18 cellular contexts compared by ENCODE assay signal in the genomic region with DNA sequence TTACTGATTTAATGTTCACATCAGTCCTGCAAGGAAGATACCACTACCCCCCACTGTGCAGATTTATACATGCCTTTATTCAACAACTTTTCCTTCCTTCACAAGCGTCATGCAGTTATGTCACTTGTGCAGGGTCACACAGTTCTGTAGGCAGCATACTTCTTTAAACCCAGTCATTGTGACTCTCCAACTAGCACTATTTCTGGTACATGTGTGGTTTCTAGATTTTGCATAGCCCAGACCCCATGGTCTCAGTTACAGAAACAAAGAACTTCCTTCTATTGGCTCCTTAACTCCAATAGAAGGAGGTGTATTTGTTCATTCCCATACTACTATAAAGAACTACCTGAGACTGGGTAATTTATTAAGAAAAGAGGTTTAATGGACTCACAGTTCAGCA.
DNase-seq lines count a peak whose midpoint lies in the region; ATAC-seq and TF ChIP-seq lines count a peak whose summit lies in the region.
"Had no signal": no experiment of that assay in that cellular context is flagged by ENCODE, and none has a peak within 500 bp of the region (broad histone marks: within the 10 kb centered on the region; RNA-seq: fewer than 3 reads in every experiment).

No MANE protein-coding gene starts in this region.

- CTCF ChIA-PET in OCI-LY7 (lab: Charles Lee; ENCODE audit: unreplicated experiment), result no interaction called here

- no peaks in the 10 kb centered on the region for H3K9me3 Mint-ChIP-seq in activated T-cell treated with anti-CD3 and anti-CD28 coated beads, Interleukin-2, amount 50 U/mL, for 24 hours
- H3K9me3 Mint-ChIP-seq: CD8-positive, alpha-beta T cell had no signal

- no peak overlapping the region for H3K27ac ChIP-seq in OCI-LY7 (ENCODE audit: low read depth, low read length, poor library complexity, severe bottlenecking)
- H3K27ac ChIP-seq: A549, GM23248 had no signal

- peaks cover 4% of the 10 kb centered on the region for H3K27me3 Mint-ChIP-seq in activated T-cell treated with anti-CD3 and anti-CD28 coated beads, Interleukin-2, amount 50 U/mL, for 24 hours

- POLR2A ChIA-PET in OCI-LY7 (lab: Charles Lee), result no interaction called here

- intact Hi-C loops in OCI-LY7 (cut with micrococcal nuclease; ENCODE audit: unreplicated experiment), result no loop called here

- no peak overlapping the region for H3K27ac Mint-ChIP-seq in activated T-cell treated with anti-CD3 and anti-CD28 coated beads, Interleukin-2, amount 50 U/mL, for 24 hours
- H3K27ac Mint-ChIP-seq: CD14-positive monocyte; CD8-positive, alpha-beta T cell; H9 had no signal

- peaks cover 3% of the 10 kb centered on the region for H3K4me1 ChIP-seq in OCI-LY7 (ENCODE audit: insufficient read depth, low read length, poor library complexity, severe bottlenecking)
- H3K4me1 ChIP-seq: A549, BE2C had no signal

- H3K9me3 ChIP-seq in OCI-LY7 (ENCODE audit: low read length), result no peaks in the 10 kb centered on the region
- H3K9me3 ChIP-seq: A549, BE2C had no signal

- H3K4me3 Mint-ChIP-seq in activated T-cell treated with anti-CD3 and anti-CD28 coated beads, Interleukin-2, amount 50 U/mL, for 24 hours, result no peak overlapping the region
- H3K4me3 Mint-ChIP-seq: CD14-positive monocyte; CD8-positive, alpha-beta T cell; H9 had no signal

- no peak overlapping the region for H3K4me3 ChIP-seq in OCI-LY7 (ENCODE audit: low read depth, low read length, poor library complexity, severe bottlenecking)
- H3K4me3 ChIP-seq: A549, GM23248, K562 had no signal

- no peaks in the 10 kb centered on the region for H3K36me3 ChIP-seq in OCI-LY7 (ENCODE audit: insufficient read depth, low read length)
- H3K36me3 ChIP-seq: BE2C had no signal

- no peaks in the 10 kb centered on the region for H4K20me1 ChIP-seq in OCI-LY7 (ENCODE audit: insufficient read depth, low read length)

- no peaks in the 10 kb centered on the region for H3K4me1 Mint-ChIP-seq in activated T-cell treated with anti-CD3 and anti-CD28 coated beads, Interleukin-2, amount 50 U/mL, for 24 hours (ENCODE audit: low read depth)
- H3K4me1 Mint-ChIP-seq: H9 had no signal

- DNase-seq in OCI-LY7 (ENCODE audit: low spot score) (peak; percentile 7), NCI-H226 (no peak), NCI-H2081 treated with DMSO at 0.1 percent for 48 hours (lab: John Stamatoyannopoulos, UW) (no peak)
- DNase-seq in activated T-cell treated with anti-CD3 and anti-CD28 coated beads, Interleukin-2, amount 50 U/mL, for 24 hours, result no peak
- DNase-seq: BE2C; CD8-positive, alpha-beta T cell; COR-L47; DMS153; DMS79 treated with DMSO at 0.1 percent for 48 hours; GDM1; GM23248; H9 had no signal

- ATAC-seq in GM18858 (IDR thresholded peaks at IDR 0.05; ENCODE audit: unreplicated experiment) (peak; percentile 60), HG03060 (IDR thresholded peaks at IDR 0.05; ENCODE audit: low read depth, unreplicated experiment) (peak; percentile 57), HG02973 (IDR thresholded peaks at IDR 0.05; ENCODE audit: unreplicated experiment) (no peak)
- ATAC-seq: A549; CD8-positive, alpha-beta T cell; K562 had no signal

- TF ChIP-seq CTCF in OCI-LY7 (conservative IDR thresholded peaks at IDR 0.05; ENCODE audit: low read length), result no peak

- H3K36me3 Mint-ChIP-seq in activated T-cell treated with anti-CD3 and anti-CD28 coated beads, Interleukin-2, amount 50 U/mL, for 24 hours (ENCODE audit: low read depth), result no peaks in the 10 kb centered on the region
- H3K36me3 Mint-ChIP-seq: CD14-positive monocyte; CD8-positive, alpha-beta T cell had no signal

- H3K4me2 ChIP-seq in OCI-LY7 (ENCODE audit: low read length), result no peak overlapping the region
- H3K4me2 ChIP-seq: A549 had no signal

- no peaks in the 10 kb centered on the region for H3K9me2 ChIP-seq in OCI-LY7 (ENCODE audit: insufficient read depth, low read length)

- no TSS peak for BruUV-seq in OCI-LY7 (replicated peaks; lab: Mats Ljungman, UMichigan)

- no peaks in the 10 kb centered on the region for H3K79me2 ChIP-seq in OCI-LY7 (ENCODE audit: insufficient read depth, low read depth, low read length)

- H2AFZ ChIP-seq in OCI-LY7 (ENCODE audit: low read length), result no peak overlapping the region
- H2AFZ ChIP-seq: GM23248 had no signal
